ENCODE assay signal across 31 cellular contexts in the genomic region with DNA sequence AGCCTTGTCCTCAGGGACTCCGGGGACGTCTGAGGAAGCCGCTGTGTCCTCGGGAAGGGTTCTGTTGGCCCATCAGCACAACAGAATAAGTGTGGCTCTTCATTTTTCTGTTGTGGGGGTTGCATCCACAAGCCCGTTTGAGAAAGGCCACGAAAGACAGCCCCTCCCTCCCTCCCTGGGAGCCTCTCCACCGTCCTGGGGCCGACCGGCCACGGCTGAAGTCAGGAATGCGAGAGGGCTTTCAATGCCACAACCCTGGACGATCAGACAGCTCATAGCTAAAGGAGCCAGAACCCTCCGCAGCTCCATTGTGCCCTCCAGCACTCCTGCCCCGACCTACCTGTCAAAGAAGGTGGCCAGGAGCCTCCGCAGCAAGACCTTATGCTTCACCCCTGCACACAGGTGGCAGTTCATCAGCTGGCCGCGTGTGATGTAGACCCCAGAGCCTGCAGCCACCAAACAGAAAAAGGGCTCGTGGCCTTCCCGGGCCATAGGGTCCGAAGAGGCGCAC. TPM values are rescaled to one million over a fixed set of nuclear protein-coding genes. Genes with fewer than 3 reads are reported as not detected.
DNase-seq lines count a peak whose midpoint lies in the region; ATAC-seq, FAIRE-seq and TF ChIP-seq lines count a peak whose summit lies in the region.
"Had no signal": no experiment of that assay in that cellular context is flagged by ENCODE, and none has a peak within 500 bp of the region (broad histone marks: within the 10 kb centered on the region; RNA-seq: fewer than 3 reads in every experiment).

No MANE protein-coding gene starts in this region.

- H2AFZ ChIP-seq in OCI-LY7 (ENCODE audit: low read length): no peak overlapping the region

- ATAC-seq in Right ventricle myocardium inferior: no peak
- ATAC-seq in Right ventricle myocardium superior (ENCODE audit: poor library complexity): no peak
- no peak for ATAC-seq in GM19452 (IDR thresholded peaks at IDR 0.05; ENCODE audit: unreplicated experiment)
- ATAC-seq: left lobe of liver; naive thymus-derived CD4-positive, alpha-beta T cell; Panc1; T-cell had no signal

- H3K79me2 ChIP-seq in OCI-LY7 (ENCODE audit: insufficient read depth, low read depth, low read length): no peaks in the 10 kb centered on the region

- H3K4me3 Mint-ChIP-seq in activated T-cell treated with anti-CD3 and anti-CD28 coated beads, Interleukin-2, amount 50 U/mL, for 24 hours: no peak overlapping the region
- H3K4me3 Mint-ChIP-seq: activated naive CD8-positive, alpha-beta T cell; activated T-helper 1 cell treated with anti-CD3 and anti-CD28 coated beads, Interleukin-12 subunit alpha, Interleukin-12 subunit beta, Interleukin-2, Interleukin-4 antibody, amounts not matched to agents 30 ng/mL and 10 ng/mL and 1 ng/mL, durations not matched to agents 14 hours and 24 hours and 36 hours; central memory CD8-positive, alpha-beta T cell; naive thymus-derived CD4-positive, alpha-beta T cell; T-cell had no signal

- H3K9ac ChIP-seq in kidney (ENCODE audit: low read length in 2 of 2): no peak overlapping the region

- no peaks in the 10 kb centered on the region for H3K27me3 Mint-ChIP-seq in activated T-cell treated with anti-CD3 and anti-CD28 coated beads, Interleukin-2, amount 50 U/mL, for 24 hours
- H3K27me3 Mint-ChIP-seq: activated naive CD8-positive, alpha-beta T cell; central memory CD8-positive, alpha-beta T cell; naive thymus-derived CD4-positive, alpha-beta T cell; T-cell had no signal

- TF ChIP-seq POLR2A in tibial nerve (IDR thresholded peaks at IDR 0.05): no peak

- H3K4me2 ChIP-seq in OCI-LY7 (ENCODE audit: low read length): peak overlapping the region; percentile 91

- H3K9me2 ChIP-seq in OCI-LY7 (ENCODE audit: insufficient read depth, low read length): no peaks in the 10 kb centered on the region

- DNase-seq in Right ventricle myocardium inferior (ENCODE audit: missing footprints) (peak; percentile 41), Right ventricle myocardium superior (no peak), OCI-LY7 (ENCODE audit: low spot score) (peak; percentile 30), kidney (peak; percentile 41), tibial nerve (ENCODE audit: low spot score in 2 of 2) (no peak), brain microvascular endothelial cell (no peak)
- DNase-seq in activated T-cell treated with anti-CD3 and anti-CD28 coated beads, Interleukin-2, amount 50 U/mL, for 24 hours: no peak
- DNase-seq: activated CD4-positive, alpha-beta T cell treated with anti-CD3 and anti-CD28 coated beads, Interleukin-2, amount 50 U/mL, for 48 hours; activated CD4-positive, CD25-positive, alpha-beta regulatory T cell; dermis blood vessel endothelial cell; GOT3; hippocampal formation; midbrain; naive thymus-derived CD4-positive, alpha-beta T cell; NCI-H1105; NCI-H1930; NCI-H524 treated with DMSO at 0.1 percent for 48 hours; NK-92 treated with Interleukin-12 subunit alpha and Interleukin-12 subunit beta, amount 100 ng/mL, for 24 hours; SJCRH30; stimulated activated CD4-positive, alpha-beta T cell treated with anti-CD3 and anti-CD28 coated beads, Interleukin-12 subunit alpha, Interleukin-12 subunit beta, amount 100 ng/mL, for 4 hours; stimulated activated CD4-positive, alpha-beta T cell treated with anti-CD3 and anti-CD28 coated beads, Interleukin-4, amount 100 ng/mL, for 1 hour; T-cell had no signal

- POLR2A ChIA-PET in OCI-LY7 (lab: Charles Lee): interaction anchor here (0.6 to 1.0 kb wide), 2 partner anchors 16 to 59 kb away, joined by 3 to 4 read pairs; no protein-coding TSS in a partner anchor

- TF ChIP-seq CTCF in OCI-LY7 (conservative IDR thresholded peaks at IDR 0.05; ENCODE audit: low read length) (no peak), kidney (IDR thresholded peaks at IDR 0.05; ENCODE audit: borderline replicate concordance, extremely low read depth, insufficient read depth) (no peak), tibial nerve (IDR thresholded peaks at IDR 0.05) (no peak), brain microvascular endothelial cell (IDR thresholded peaks at IDR 0.05; ENCODE audit: low read depth, low read length, missing control alignments) (no peak)

- H3K4me3 ChIP-seq in OCI-LY7 (ENCODE audit: low read depth, low read length, poor library complexity, severe bottlenecking) (peak overlapping the region; percentile 69), kidney (ENCODE audit: low read length in 2 of 2) (no peak overlapping the region), tibial nerve (no peak overlapping the region), brain microvascular endothelial cell (ENCODE audit: low read depth, low read length) (no peak overlapping the region)
- H3K4me3 ChIP-seq: SJCRH30 had no signal

- 80 to 83% methylated on average over 20 to 21 of the region's 21 CpGs for WGBS in tibial nerve, 2 donors

- no peak overlapping the region for H3K27ac Mint-ChIP-seq in activated T-cell treated with anti-CD3 and anti-CD28 coated beads, Interleukin-2, amount 50 U/mL, for 24 hours
- H3K27ac Mint-ChIP-seq: activated naive CD8-positive, alpha-beta T cell; activated T-helper 1 cell treated with anti-CD3 and anti-CD28 coated beads, Interleukin-12 subunit alpha, Interleukin-12 subunit beta, Interleukin-2, Interleukin-4 antibody, amounts not matched to agents 30 ng/mL and 10 ng/mL and 1 ng/mL, durations not matched to agents 14 hours and 24 hours and 36 hours; naive thymus-derived CD4-positive, alpha-beta T cell; T-cell had no signal

- in situ Hi-C loops in brain microvascular endothelial cell (cut with HindIII; ENCODE audit: low pct_ligation_motif_present, low sequenced_read_pairs): no loop called here

- H3K9me3 ChIP-seq in OCI-LY7 (ENCODE audit: low read length) (no peaks in the 10 kb centered on the region), kidney (ENCODE audit: control insufficient read depth in 1 of 2, low read length in 2 of 2) (no peaks in the 10 kb centered on the region), tibial nerve (no peaks in the 10 kb centered on the region)
- H3K9me3 ChIP-seq: SJCRH30 had no signal

- H3K36me3 ChIP-seq in OCI-LY7 (ENCODE audit: insufficient read depth, low read length) (no peaks in the 10 kb centered on the region), kidney (ENCODE audit: control insufficient read depth in 1 of 2, insufficient read depth in 2 of 2, low read length in 2 of 2) (no peaks in the 10 kb centered on the region), tibial nerve (peaks cover 0 to 56% (median 0%) of the 10 kb centered on the region in 3 donors), brain microvascular endothelial cell (replicated peaks) (peaks cover 16% of the 10 kb centered on the region)
- H3K36me3 ChIP-seq: SJCRH30 had no signal

- H3K4me1 ChIP-seq in OCI-LY7 (ENCODE audit: insufficient read depth, low read length, poor library complexity, severe bottlenecking) (peaks cover 76% of the 10 kb centered on the region), kidney (ENCODE audit: control insufficient read depth in 1 of 2, insufficient read depth in 1 of 2, low read depth in 1 of 2, low read length in 2 of 2) (peaks cover 0 to 2% of the 10 kb centered on the region in 2 donors), tibial nerve (peaks cover 0 to 88% (median 28%) of the 10 kb centered on the region in 4 donors)

- H3K36me3 Mint-ChIP-seq in activated T-cell treated with anti-CD3 and anti-CD28 coated beads, Interleukin-2, amount 50 U/mL, for 24 hours (ENCODE audit: low read depth): peaks cover 4% of the 10 kb centered on the region
- H3K36me3 Mint-ChIP-seq: activated naive CD8-positive, alpha-beta T cell; naive thymus-derived CD4-positive, alpha-beta T cell had no signal

- BruUV-seq in OCI-LY7 (replicated peaks; lab: Mats Ljungman, UMichigan): no TSS peak

- no peaks in the 10 kb centered on the region for H3K27me3 ChIP-seq in tibial nerve
- no peaks in the 10 kb centered on the region for H3K27me3 ChIP-seq in brain microvascular endothelial cell (replicated peaks)
- H3K27me3 ChIP-seq: SJCRH30 had no signal

- no peaks in the 10 kb centered on the region for H3K4me1 Mint-ChIP-seq in activated T-cell treated with anti-CD3 and anti-CD28 coated beads, Interleukin-2, amount 50 U/mL, for 24 hours (ENCODE audit: low read depth)
- H3K4me1 Mint-ChIP-seq: central memory CD8-positive, alpha-beta T cell had no signal

- no peak for TF ChIP-seq EP300 in tibial nerve (IDR thresholded peaks at IDR 0.05)

- H4K20me1 ChIP-seq in OCI-LY7 (ENCODE audit: insufficient read depth, low read length): no peaks in the 10 kb centered on the region

- peak overlapping the region; percentile 100 for H3K27ac ChIP-seq in OCI-LY7 (ENCODE audit: low read depth, low read length, poor library complexity, severe bottlenecking)
- H3K27ac ChIP-seq in kidney (ENCODE audit: low read depth in 2 of 2, low read length in 2 of 2): peak overlapping the region in 1 of 2 donors; percentile 14
- H3K27ac ChIP-seq in tibial nerve: peak overlapping the region in 3 of 4 donors; percentile 65 to 91 (median 85)
- no peak overlapping the region for H3K27ac ChIP-seq in brain microvascular endothelial cell
- H3K27ac ChIP-seq: SJCRH30 had no signal

- intact Hi-C loops in Right ventricle myocardium inferior (cut with DNase I) (no loop called here), Right ventricle myocardium superior (cut with DNase I) (no loop called here), OCI-LY7 (cut with micrococcal nuclease; ENCODE audit: unreplicated experiment) (loop anchor here (5.0 kb wide), 1 partner anchor 229 kb away; no protein-coding TSS in a partner anchor), kidney (cut with DNase I) (no loop called here)

- no peak for FAIRE-seq in kidney (lab: Jason Lieb, UNC)
- FAIRE-seq: A204.1, astrocyte, frontal cortex had no signal

- CTCF ChIA-PET in OCI-LY7 (lab: Charles Lee; ENCODE audit: unreplicated experiment): no interaction called here

- H3K9me3 Mint-ChIP-seq in activated T-cell treated with anti-CD3 and anti-CD28 coated beads, Interleukin-2, amount 50 U/mL, for 24 hours: no peaks in the 10 kb centered on the region
- H3K9me3 Mint-ChIP-seq: activated T-helper 1 cell treated with anti-CD3 and anti-CD28 coated beads, Interleukin-12 subunit alpha, Interleukin-12 subunit beta, Interleukin-2, Interleukin-4 antibody, amounts not matched to agents 30 ng/mL and 10 ng/mL and 1 ng/mL, durations not matched to agents 14 hours and 24 hours and 36 hours; central memory CD8-positive, alpha-beta T cell; naive thymus-derived CD4-positive, alpha-beta T cell; T-cell had no signal

RNA-seq across cellular contexts. Expression of gene UBAC1, which starts 52.4 kb away (rescaled TPM):
- 119 TPM for total RNA-seq in Right ventricle myocardium inferior
- 107 TPM for total RNA-seq in Right ventricle myocardium superior
- 59.2 and 75.7 TPM in 2 replicates for total RNA-seq in OCI-LY7 (2014; rRNA removed; shearing (Covaris generic))
- total RNA-seq in OCI-LY7 (2022): 42.3 and 42.4 TPM in 2 replicates
- 40.2 TPM for total RNA-seq in kidney
- polyA plus RNA-seq in kidney (ENCODE audit: insufficient read depth, low read depth, low replicate concordance): 52.6 TPM
- 10 to 100 TPM; 48.6 to 61.4 (median 55.9) TPM for total RNA-seq in tibial nerve

Comparison
In these comparisons a context has a peak if more than half of its experiments do, and no peak if none do; other contexts are left out.
1. DNase-seq: peak in Right ventricle myocardium inferior (single experiment), OCI-LY7 (single experiment) and kidney (single experiment); none in Right ventricle myocardium superior (single experiment), tibial nerve (0 of 2), brain microvascular endothelial cell (single experiment) and activated T-cell treated with anti-CD3 and anti-CD28 coated beads, Interleukin-2, amount 50 U/mL, for 24 hours (single experiment).